In genomic region chr3:114827495-114827894, GRCh38 we compare ENCODE assay signal across 8 cellular contexts.
A peak's percentile ranks its signal among the peaks of the same experiment; 100 is the strongest.
DNase-seq lines count a peak whose midpoint lies in the region; ATAC-seq and TF ChIP-seq lines count a peak whose summit lies in the region.

No MANE protein-coding gene starts in this region.

- intact Hi-C loops in adrenal gland (cut with DNase I), result no loop called here
- intact Hi-C loops in thyroid gland (cut with DNase I), result no loop called here

- peak; percentile 76 for ATAC-seq in HG02973 (IDR thresholded peaks at IDR 0.05; ENCODE audit: unreplicated experiment)

- H3K27ac ChIP-seq in adrenal gland (no peak overlapping the region), thyroid gland (no peak overlapping the region)

- H3K27me3 ChIP-seq in adrenal gland, result no peaks in the 10 kb centered on the region
- H3K27me3 ChIP-seq in thyroid gland, result no peaks in the 10 kb centered on the region

- TF ChIP-seq POLR2A in adrenal gland (IDR thresholded peaks at IDR 0.05), result no peak
- no peak for TF ChIP-seq POLR2A in thyroid gland (IDR thresholded peaks at IDR 0.05)

- DNase-seq in AG04449 (ENCODE audit: low read depth, low spot score), result peak; percentile 3
- DNase-seq in NCI-H345 (lab: John Stamatoyannopoulos, UW), result peak; percentile 51
- peak in 1 of 7 donors; percentile 12 for DNase-seq in adrenal gland
- peak; percentile 48 for DNase-seq in iPS-NIHi7 (ENCODE audit: extremely low spot score)
- DNase-seq in thyroid gland, result no peak
- DNase-seq in activated CD8-positive, alpha-beta memory T cell treated with anti-CD3 and anti-CD28 coated beads, Interleukin-2, amount 50 U/mL, for 4 hours, result no peak

- POLR2A ChIA-PET in AG04449 (lab: Yijun Ruan, JAX), result no interaction called here

- H3K4me1 ChIP-seq in adrenal gland (replicated peaks in 1 of 2) (peaks cover 0 to 5% of the 10 kb centered on the region in 2 donors), thyroid gland (peaks cover 14 to 20% of the 10 kb centered on the region in 2 donors)

- CTCF ChIA-PET in AG04449 (lab: Yijun Ruan, JAX), result interaction anchor here (0.8 to 2.1 kb wide), 15 partner anchors 12 to 445 kb away, joined by 3 to 9 read pairs (median 4); no protein-coding TSS in a partner anchor

- H3K9me3 ChIP-seq in adrenal gland (replicated peaks in 1 of 3), result no peaks in the 10 kb centered on the region
- H3K9me3 ChIP-seq in thyroid gland, result no peaks in the 10 kb centered on the region

- 94 to 100% (median 96%) methylated on average over 1 of the region's 1 CpG for WGBS in adrenal gland, 4 donors
- 100% methylated on average over 1 of the region's 1 CpG for WGBS in thyroid gland, 2 donors

- H3K4me3 ChIP-seq in AG04449 (ENCODE audit: low read depth, low read length) (no peak overlapping the region), adrenal gland (no peak overlapping the region), thyroid gland (replicated peaks in 1 of 3) (no peak overlapping the region)

- TF ChIP-seq CTCF in AG04449 (IDR thresholded peaks at IDR 0.05; ENCODE audit: insufficient read depth, low read length, missing control alignments) (peak; percentile 49), GM12874 (IDR thresholded peaks at IDR 0.05; ENCODE audit: insufficient read depth, low read depth, low read length) (peak; percentile 43; the same call in 1 of the 2 replicates), adrenal gland (IDR thresholded peaks at IDR 0.05) (peak; percentile 28 to 66 (median 56)), thyroid gland (IDR thresholded peaks at IDR 0.05) (peak in 5 of 6 experiments; percentile 24 to 68 (median 62))

- no peaks in the 10 kb centered on the region for H3K36me3 ChIP-seq in adrenal gland (replicated peaks in 1 of 2)
- no peaks in the 10 kb centered on the region for H3K36me3 ChIP-seq in thyroid gland

Comparison
In these comparisons a context has a peak if more than half of its experiments do, and no peak if none do; other contexts are left out.
1. DNase-seq: peak in AG04449 (single experiment), NCI-H345 (single experiment) and iPS-NIHi7 (single experiment); none in thyroid gland (0 of 2) and activated CD8-positive, alpha-beta memory T cell treated with anti-CD3 and anti-CD28 coated beads, Interleukin-2, amount 50 U/mL, for 4 hours (single experiment).
2. Peak in every context shown above with its lines, with median percentiles within 50 percentile points of each other: CTCF ChIP-seq.